Comparison of ENCODE assay signal across 21 cellular contexts in genomic region chr19:10318807-10319426, GRCh38. TPM values are rescaled to one million over a fixed set of nuclear protein-coding genes. Genes with fewer than 3 reads are reported as not detected.
DNase-seq lines count a peak whose midpoint lies in the region; ATAC-seq, FAIRE-seq and TF ChIP-seq lines count a peak whose summit lies in the region.
"Had no signal": no experiment of that assay in that cellular context is flagged by ENCODE, and none has a peak within 500 bp of the region (broad histone marks: within the 10 kb centered on the region; RNA-seq: fewer than 3 reads in every experiment).

No MANE protein-coding gene starts in this region.

- H3K4me3 ChIP-seq in ascending aorta (no peak overlapping the region), lower lobe of right lung (no peak overlapping the region), Peyer's patch (no peak overlapping the region)
- H3K4me3 ChIP-seq: GM23338 had no signal

- no peak overlapping the region for H3K4me3 Mint-ChIP-seq in stimulated activated naive B cell treated with anti-CD40 and anti-IgM and Interleukin-4, amounts not matched to agents 10 μg/mL and 1 μg/mL and 100 μg/mL, for 72 hours
- H3K4me3 Mint-ChIP-seq: CD4-positive, alpha-beta T cell; GM23338; HFFc6 had no signal

- H3K27ac ChIP-seq in RWPE1: peak overlapping the region; percentile 76
- no peak overlapping the region for H3K27ac ChIP-seq in ascending aorta
- H3K27ac ChIP-seq in lower lobe of right lung: no peak overlapping the region
- H3K27ac ChIP-seq in Peyer's patch: no peak overlapping the region
- H3K27ac ChIP-seq: C4-2B had no signal

- CTCF ChIA-PET in RWPE1 (lab: Yijun Ruan, JAX): interaction anchor here (1.0 to 1.2 kb wide), 2 partner anchors 12 to 49 kb away, joined by 3 read pairs; no protein-coding TSS in a partner anchor

- intact Hi-C loops in ascending aorta (cut with DNase I) (loop anchor here (5.0 kb wide), 1 partner anchor 63 kb away; the partner anchor contains the start of gene TYK2), lower lobe of right lung (cut with DNase I) (no loop called here)

- H3K9me3 Mint-ChIP-seq in stimulated activated naive B cell treated with anti-CD40 and anti-IgM and Interleukin-4, amounts not matched to agents 10 μg/mL and 1 μg/mL and 100 μg/mL, for 72 hours: no peaks in the 10 kb centered on the region
- H3K9me3 Mint-ChIP-seq: CD4-positive, alpha-beta T cell; GM23338; HFFc6 had no signal

- TF ChIP-seq POLR2A in GM12891 (IDR thresholded peaks at IDR 0.05; ENCODE audit: low read depth, low read length) (peak; percentile 28; the same call in 1 of the 2 replicates), Peyer's patch (IDR thresholded peaks at IDR 0.05) (no peak)

- peaks cover 25 to 45% of the 10 kb centered on the region in 2 donors for H3K36me3 Mint-ChIP-seq in stimulated activated naive B cell treated with anti-CD40 and anti-IgM and Interleukin-4, amounts not matched to agents 10 μg/mL and 1 μg/mL and 100 μg/mL, for 72 hours

- no peak for DNase-seq in GM12891 (ENCODE audit: insufficient read length, low spot score)
- no peak for DNase-seq in RWPE1 (ENCODE audit: low spot score)
- DNase-seq in mesenteric fat pad (ENCODE audit: low spot score): peak; percentile 62
- no peak for DNase-seq in stimulated activated naive B cell treated with anti-CD40 and anti-IgM and Interleukin-4, amounts not matched to agents 10 μg/mL and 1 μg/mL and 100 μg/mL, for 72 hours
- no peak for DNase-seq in ascending aorta (ENCODE audit: low spot score in 2 of 2)
- DNase-seq in lower lobe of right lung: no peak
- DNase-seq in Peyer's patch: no peak
- DNase-seq: ACHN; AML-193; CD4-positive, alpha-beta T cell; DMS153; DMS79; GDM1; HCEC 1CT; HFFc6; IMR-90 had no signal

- peaks cover 22 to 30% of the 10 kb centered on the region in 2 donors for H3K4me1 Mint-ChIP-seq in stimulated activated naive B cell treated with anti-CD40 and anti-IgM and Interleukin-4, amounts not matched to agents 10 μg/mL and 1 μg/mL and 100 μg/mL, for 72 hours

- H3K4me1 ChIP-seq in ascending aorta (peaks cover 0 to 6% of the 10 kb centered on the region in 2 donors), lower lobe of right lung (peaks cover 16% of the 10 kb centered on the region), Peyer's patch (peaks cover 4 to 42% (median 9%) of the 10 kb centered on the region in 4 donors)

- no peak for FAIRE-seq in GM12891 (lab: Jason Lieb, UNC)
- FAIRE-seq: A204.1, H54, HTR-8/SVneo had no signal

- H3K27me3 ChIP-seq in ascending aorta (no peaks in the 10 kb centered on the region), lower lobe of right lung (ENCODE audit: low read depth) (no peaks in the 10 kb centered on the region), Peyer's patch (no peaks in the 10 kb centered on the region)

- ATAC-seq in stimulated activated naive B cell treated with anti-CD40 and anti-IgM and Interleukin-4, amounts not matched to agents 10 μg/mL and 1 μg/mL and 100 μg/mL, for 72 hours (replicated peaks): no peak
- no peak for ATAC-seq in lower lobe of right lung
- ATAC-seq: GM23338 had no signal

- H3K27me3 Mint-ChIP-seq in stimulated activated naive B cell treated with anti-CD40 and anti-IgM and Interleukin-4, amounts not matched to agents 10 μg/mL and 1 μg/mL and 100 μg/mL, for 72 hours: no peaks in the 10 kb centered on the region
- H3K27me3 Mint-ChIP-seq: CD4-positive, alpha-beta T cell had no signal

- peaks cover 62 to 73% of the 10 kb centered on the region in 2 donors for H3K36me3 ChIP-seq in ascending aorta
- peaks cover 74% of the 10 kb centered on the region for H3K36me3 ChIP-seq in lower lobe of right lung
- peaks cover 0 to 70% (median 0%) of the 10 kb centered on the region in 3 donors for H3K36me3 ChIP-seq in Peyer's patch

- peak overlapping the region; percentile 51 for H3K27ac Mint-ChIP-seq in stimulated activated naive B cell treated with anti-CD40 and anti-IgM and Interleukin-4, amounts not matched to agents 10 μg/mL and 1 μg/mL and 100 μg/mL, for 72 hours
- H3K27ac Mint-ChIP-seq: CD4-positive, alpha-beta T cell; GM23338; HFFc6 had no signal

- no peaks in the 10 kb centered on the region for H3K9me3 ChIP-seq in ascending aorta
- no peaks in the 10 kb centered on the region for H3K9me3 ChIP-seq in lower lobe of right lung
- H3K9me3 ChIP-seq in Peyer's patch: no peaks in the 10 kb centered on the region

- TF ChIP-seq CTCF in RWPE1 (conservative IDR thresholded peaks at IDR 0.05; ENCODE audit: low read depth) (no peak), ascending aorta (IDR thresholded peaks at IDR 0.05) (no peak), lower lobe of right lung (IDR thresholded peaks at IDR 0.05) (no peak), Peyer's patch (IDR thresholded peaks at IDR 0.05) (no peak)

- POLR2A ChIA-PET in RWPE1 (lab: Yijun Ruan, JAX; ENCODE audit: low non-redundant PET): no interaction called here

TF ChIP-seq in GM12891, 5 proteins besides CTCF, POLR2A, EP300 and RAD21:
- TF ChIP-seq PAX5 (IDR thresholded peaks at IDR 0.05; ENCODE audit: insufficient read depth, low read length, severe bottlenecking): no peak
- TF ChIP-seq SPI1 (IDR thresholded peaks at IDR 0.05; ENCODE audit: low read depth, low read length): no peak
- no peak for TF ChIP-seq POLR2AphosphoS5 (IDR thresholded peaks at IDR 0.05; ENCODE audit: low read depth, low read length)
- TF ChIP-seq POU2F2 (IDR thresholded peaks at IDR 0.05; ENCODE audit: low read depth, low read length): no peak
- TF ChIP-seq TAF1 (IDR thresholded peaks at IDR 0.05; ENCODE audit: low read depth, low read length): no peak

RNA-seq across cellular contexts. Expression of gene FDX2, which starts 3.1 kb away (rescaled TPM):
- 10.7 TPM for polyA plus RNA-seq in GM12891 (2012; ENCODE audit: low read depth, missing spikeins)
- total RNA-seq in mesenteric fat pad (18.2 TPM), ascending aorta (16.8 TPM), lower lobe of right lung (16.8 TPM), Peyer's patch (10 to 100 TPM in 3 of 4 donors, 1 to 10 TPM in 1; 8.3 to 22.2 (median 12.5) TPM)

RNA-seq across cellular contexts. Expression of gene ZGLP1, which starts 9.3 kb away (rescaled TPM):
- polyA plus RNA-seq in GM12891 (2012; ENCODE audit: low read depth, missing spikeins): 1.3 TPM
- 0.55 TPM for total RNA-seq in mesenteric fat pad
- total RNA-seq in ascending aorta: not detected
- total RNA-seq in lower lobe of right lung: 6.2 TPM
- total RNA-seq in Peyer's patch: 10 to 100 TPM in 1 of 4 donors, 1 to 10 TPM in 1, not detected in 2; 2.1 to 10.7 TPM

RNA-seq across cellular contexts. Expression of gene RAVER1, which starts 14.4 kb away (rescaled TPM):
- polyA plus RNA-seq in GM12891 (2012; ENCODE audit: low read depth, missing spikeins): 25.1 TPM
- total RNA-seq in mesenteric fat pad (23.0 TPM), ascending aorta (51.8 TPM), lower lobe of right lung (29.6 TPM), Peyer's patch (10 to 100 TPM; 42.1 to 66.5 (median 55.8) TPM)

RNA-seq across cellular contexts. Expression of gene ICAM3, which starts 20.5 kb away (rescaled TPM):
- polyA plus RNA-seq in GM12891 (2012; ENCODE audit: low read depth, missing spikeins): 166 TPM
- total RNA-seq in mesenteric fat pad (25.0 TPM), ascending aorta (0.11 TPM), lower lobe of right lung (33.0 TPM), Peyer's patch (10 to 100 TPM in 3 of 4 donors, 1 to 10 TPM in 1; 5.5 to 20.6 (median 10.8) TPM)

RNA-seq across cellular contexts. Expression of gene ICAM5, which starts 29.2 kb away (rescaled TPM):
- 2.1 TPM for polyA plus RNA-seq in GM12891 (2012; ENCODE audit: low read depth, missing spikeins)
- total RNA-seq in mesenteric fat pad: 1.2 TPM
- 2.2 TPM for total RNA-seq in ascending aorta
- 15.3 TPM for total RNA-seq in lower lobe of right lung
- under 1 TPM in 1 of 4 donors, not detected in 3; 0.27 TPM for total RNA-seq in Peyer's patch
- total RNA-seq: CD4-positive, alpha-beta T cell had no signal
